8 cellular contexts compared by ENCODE assay signal in genomic region chr19:2478756-2479555, GRCh38. TPM values are rescaled to one million over a fixed set of nuclear protein-coding genes. Genes with fewer than 3 reads are reported as not detected.
A peak's percentile ranks its signal among the peaks of the same experiment; 100 is the strongest.
DNase-seq lines count a peak whose midpoint lies in the region; ATAC-seq and TF ChIP-seq lines count a peak whose summit lies in the region.

No MANE protein-coding gene starts in this region.

- peak overlapping the region; percentile 89 for H3K4me3 ChIP-seq in GM08714 (ENCODE audit: low read length)
- H3K4me3 ChIP-seq in PC-9: peak overlapping the region; percentile 77
- H3K4me3 ChIP-seq in cardiac muscle cell: peak overlapping the region; percentile 96

- peaks cover 26% of the 10 kb centered on the region for H3K79me2 ChIP-seq in PC-9 (ENCODE audit: low read depth)

- intact Hi-C loops in PC-9 (cut with micrococcal nuclease; ENCODE audit: unreplicated experiment) (no loop called here), posterior cingulate gyrus (cut with DNase I) (loop anchor here (5.0 kb wide), 1 partner anchor 63 kb away; no protein-coding TSS in a partner anchor)

- BruUV-seq in PC-9 (replicated peaks; lab: Mats Ljungman, UMichigan): no TSS peak

- peaks cover 22% of the 10 kb centered on the region; the same call in 1 of the 2 replicates for H3F3A ChIP-seq in PC-9 (ENCODE audit: insufficient read depth, low read depth)

- ATAC-seq in HG03432 (IDR thresholded peaks at IDR 0.05; ENCODE audit: unreplicated experiment): no peak
- ATAC-seq in GM18909 (IDR thresholded peaks at IDR 0.05; ENCODE audit: poor library complexity, unreplicated experiment): no peak

- peak overlapping the region; percentile 89 for H3K4me2 ChIP-seq in PC-9

- peaks cover 11% of the 10 kb centered on the region; the same call in 1 of the 2 replicates for H4K20me1 ChIP-seq in PC-9 (ENCODE audit: insufficient read depth)

- H3K27ac ChIP-seq in PC-9 (peak overlapping the region; percentile 92), cardiac muscle cell (no peak overlapping the region)

- CTCF ChIA-PET in PC-9 (lab: Charles Lee): interaction anchor here (1.0 kb wide), 1 partner anchor 100 kb away, joined by 6 read pairs; no protein-coding TSS in a partner anchor

- POLR2A ChIA-PET in PC-9 (lab: Charles Lee; ENCODE audit: unreplicated experiment): interaction anchor here (0.7 to 3.6 kb wide), 4 partner anchors 50 to 140 kb away, joined by 6 to 31 read pairs (median 12); no protein-coding TSS in a partner anchor

- H3K4me1 ChIP-seq in PC-9 (replicated peaks; ENCODE audit: insufficient read depth) (peaks cover 14% of the 10 kb centered on the region), cardiac muscle cell (ENCODE audit: low read depth) (peaks cover 12% of the 10 kb centered on the region)

- DNase-seq in PC-9: peak; percentile 53 to 60
- peak; percentile 53 for DNase-seq in activated naive CD4-positive, alpha-beta T cell treated with anti-CD3 and anti-CD28 coated beads, Interleukin-2, amount 50 U/mL, for 16 hours
- peak in 1 of 2 donors; percentile 89 for DNase-seq in cardiac muscle cell (ENCODE audit: low read depth in 1 of 2, low spot score in 1 of 2)
- peak in 7 of 10 donors; percentile 27 to 92 (median 55) for DNase-seq in posterior cingulate gyrus
- DNase-seq in NCI-H345 (lab: John Stamatoyannopoulos, UW): no peak

- H3K27me3 ChIP-seq in PC-9 (ENCODE audit: insufficient read depth, low read depth) (no peaks in the 10 kb centered on the region), cardiac muscle cell (no peaks in the 10 kb centered on the region)

- H2AFZ ChIP-seq in PC-9: no peak overlapping the region

- H3K9me3 ChIP-seq in PC-9 (ENCODE audit: insufficient read depth, low read depth) (no peaks in the 10 kb centered on the region), cardiac muscle cell (ENCODE audit: low read depth) (no peaks in the 10 kb centered on the region)

- H3K36me3 ChIP-seq in PC-9 (ENCODE audit: low read depth) (no peaks in the 10 kb centered on the region), cardiac muscle cell (no peaks in the 10 kb centered on the region)

- no peak for TF ChIP-seq CTCF in PC-9 (conservative IDR thresholded peaks at IDR 0.05)
- no peak for TF ChIP-seq CTCF in cardiac muscle cell (IDR thresholded peaks at IDR 0.05; ENCODE audit: low read depth, low read length)

- H3K9me2 ChIP-seq in PC-9 (ENCODE audit: insufficient read depth): no peaks in the 10 kb centered on the region

RNA-seq across cellular contexts. Expression of gene GADD45B, which starts 3.0 kb away (rescaled TPM):
- 24.7 and 35.5 TPM in 2 replicates for total RNA-seq in PC-9 (2021)
- total RNA-seq in cardiac muscle cell: 44.8 and 75.2 TPM in 2 replicates
- polyA plus RNA-seq in cardiac muscle cell: 30.5 and 66.4 TPM in 2 replicates

RNA-seq across cellular contexts. Expression of gene LMNB2, which starts 22.2 kb away (rescaled TPM):
- 109 and 114 TPM in 2 replicates for total RNA-seq in PC-9 (2021)
- 78.6 and 127 TPM in 2 replicates for total RNA-seq in cardiac muscle cell
- 42.5 and 66.9 TPM in 2 replicates for polyA plus RNA-seq in cardiac muscle cell

RNA-seq across cellular contexts. Expression of gene TIMM13, which starts 51.6 kb away (rescaled TPM):
- 80.0 and 81.9 TPM in 2 replicates for total RNA-seq in PC-9 (2021)
- 76.7 and 93.0 TPM in 2 replicates for total RNA-seq in cardiac muscle cell
- polyA plus RNA-seq in cardiac muscle cell: 287 and 292 TPM in 2 replicates
